ENCODE assay signal across 8 cellular contexts in the genomic region with DNA sequence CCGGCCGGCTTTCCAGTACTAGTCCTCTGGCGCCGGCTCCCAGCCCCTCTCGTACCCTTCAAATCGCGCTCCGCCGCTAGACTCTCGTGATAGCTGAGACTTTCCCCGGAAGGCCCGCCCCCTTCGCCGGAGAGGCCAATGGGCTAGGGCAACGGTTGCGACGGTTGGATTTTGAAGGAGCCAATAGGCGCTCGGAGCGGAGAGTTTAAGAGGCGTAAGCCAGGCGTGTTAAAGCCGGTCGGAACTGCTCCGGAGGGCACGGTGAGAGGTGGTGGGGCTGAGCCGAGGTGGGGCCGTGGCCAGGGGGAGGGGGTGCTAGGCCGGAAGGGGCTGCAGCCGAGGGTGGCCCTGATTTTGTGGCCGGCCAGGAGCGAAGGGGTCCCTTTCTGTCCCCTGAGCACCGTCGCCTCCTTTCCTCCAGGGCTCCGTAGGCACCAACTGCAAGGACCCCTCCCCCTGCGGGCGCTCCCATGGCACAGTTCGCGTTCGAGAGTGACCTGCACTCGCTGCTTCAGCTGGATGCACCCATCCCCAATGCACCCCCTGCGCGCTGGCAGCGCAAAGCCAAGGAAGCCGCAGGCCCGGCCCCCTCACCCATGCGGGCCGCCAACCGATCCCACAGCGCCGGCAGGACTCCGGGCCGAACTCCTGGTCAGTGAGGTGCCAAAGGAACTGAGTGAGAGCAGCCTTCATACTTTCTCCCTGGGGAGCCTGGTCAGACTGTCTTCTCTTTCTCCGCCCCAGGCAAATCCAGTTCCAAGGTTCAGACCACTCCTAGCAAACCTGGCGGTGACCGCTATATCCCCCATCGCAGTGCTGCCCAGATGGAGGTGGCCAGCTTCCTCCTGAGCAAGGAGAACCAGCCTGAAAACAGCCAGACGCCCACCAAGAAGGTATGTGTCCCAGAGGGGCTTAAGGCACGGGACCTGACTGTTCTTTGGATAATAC. TPM values are rescaled to one million over a fixed set of nuclear protein-coding genes. Genes with fewer than 3 reads are reported as not detected.
DNase-seq lines count a peak whose midpoint lies in the region; ATAC-seq and TF ChIP-seq lines count a peak whose summit lies in the region.

Gene CDC20 (plus strand): TSS at position 236 of the 948 bp plus-strand sequence. CDS start 235 bp downstream, at position 471.

- peak within 1 kb of the TSS; percentile 93 for H3K4me3 ChIP-seq in GM08714 (ENCODE audit: low read length)
- peak within 1 kb of the TSS; percentile 98 for H3K4me3 ChIP-seq in thoracic aorta

- peak within 1 kb of the TSS; percentile 94 to 97 for H3K27ac ChIP-seq in thoracic aorta

- peak; percentile 99 for DNase-seq in NCI-H1092 treated with DMSO at 0.1 percent for 48 hours (lab: John Stamatoyannopoulos, UW)
- DNase-seq in SKM-1 (lab: John Stamatoyannopoulos, UW; ENCODE audit: unreplicated experiment), result peak; percentile 91
- peak; percentile 98 to 99 for DNase-seq in activated naive CD4-positive, alpha-beta T cell treated with anti-CD3 and anti-CD28 coated beads, Interleukin-2, amount 50 U/mL, for 72 hours (ENCODE audit: low spot score in 2 of 2)
- DNase-seq in glomerular endothelial cell (ENCODE audit: extremely low read depth, low read depth, low spot score), result peak; percentile 68
- peak; percentile 99 for DNase-seq in omental fat pad (ENCODE audit: low spot score)
- DNase-seq in thoracic aorta (ENCODE audit: low spot score), result peak; percentile 96

- H3K27me3 ChIP-seq in thoracic aorta (replicated peaks; ENCODE audit: insufficient read depth), result no peaks in the 10 kb centered on the region

- H3K27ac Mint-ChIP-seq in activated naive CD4-positive, alpha-beta T cell treated with anti-CD3 and anti-CD28 coated beads, Interleukin-2, amount 50 U/mL, for 72 hours, result peak within 1 kb of the TSS; percentile 94 to 98

- peaks cover 9 to 15% of the 10 kb centered on the region in 2 donors for H3K4me1 ChIP-seq in thoracic aorta (ENCODE audit: control insufficient read depth in 1 of 2, low read depth in 2 of 2)

- ATAC-seq in HG02610 (IDR thresholded peaks at IDR 0.05; ENCODE audit: unreplicated experiment) (peak; percentile 97), omental fat pad (ENCODE audit: low FRiP score) (peak; percentile 98), thoracic aorta (ENCODE audit: insufficient number of reproducible peaks, low FRiP score, low read depth) (peak; percentile 97)
- ATAC-seq in activated naive CD4-positive, alpha-beta T cell treated with anti-CD3 and anti-CD28 coated beads, Interleukin-2, amount 50 U/mL, for 72 hours, result peak; percentile 97 to 98

- H3K36me3 ChIP-seq in thoracic aorta, result peaks cover 26% of the 10 kb centered on the region

- TF ChIP-seq CTCF in omental fat pad (IDR thresholded peaks at IDR 0.05) (no peak), thoracic aorta (IDR thresholded peaks at IDR 0.05) (no peak)

- no peaks in the 10 kb centered on the region for H3K9me3 Mint-ChIP-seq in activated naive CD4-positive, alpha-beta T cell treated with anti-CD3 and anti-CD28 coated beads, Interleukin-2, amount 50 U/mL, for 72 hours

- H3K36me3 Mint-ChIP-seq in activated naive CD4-positive, alpha-beta T cell treated with anti-CD3 and anti-CD28 coated beads, Interleukin-2, amount 50 U/mL, for 72 hours, result peaks cover 45 to 53% of the 10 kb centered on the region in 2 donors

- no peaks in the 10 kb centered on the region for H3K9me3 ChIP-seq in thoracic aorta

RNA-seq across cellular contexts. Expression of gene CDC20, which starts in this region (rescaled TPM):
- 100 to 1,000 TPM; 127 to 328 TPM for total RNA-seq in activated naive CD4-positive, alpha-beta T cell treated with anti-CD3 and anti-CD28 coated beads, Interleukin-2, amount 50 U/mL, for 72 hours
- total RNA-seq in glomerular endothelial cell, result 15.2 and 38.9 TPM in 2 replicates
- 1 to 10 TPM in 2 of 4 donors, under 1 TPM in 2; 0.38 to 3.0 (median 1.6) TPM for total RNA-seq in omental fat pad
- under 1 TPM; 0.35 to 0.41 TPM for total RNA-seq in thoracic aorta

Comparison
In these comparisons a context has a peak if more than half of its experiments do, and no peak if none do; other contexts are left out.
1. Peak in every context shown above with its lines: DNase-seq, ATAC-seq, H3K4me3 ChIP-seq and H3K27ac ChIP-seq.
2. Peak in DNase-seq, ATAC-seq, H3K4me3 ChIP-seq and H3K27ac ChIP-seq in thoracic aorta; RNA of the gene not detected or under 1 TPM.